Comparison of ENCODE assay signal across 8 cellular contexts in genomic region chr1:53470155-53470554, GRCh38. TPM values are rescaled to one million over a fixed set of nuclear protein-coding genes. Genes with fewer than 3 reads are reported as not detected.
A peak's percentile ranks its signal among the peaks of the same experiment; 100 is the strongest.
DNase-seq lines count a peak whose midpoint lies in the region; TF ChIP-seq lines count a peak whose summit lies in the region.

No MANE protein-coding gene starts in this region.

- H3K9me2 ChIP-seq in GM23248 (ENCODE audit: insufficient read depth): no peaks in the 10 kb centered on the region

- H3K4me1 ChIP-seq in GM23248 (ENCODE audit: insufficient read depth): no peaks in the 10 kb centered on the region
- H3K4me1 ChIP-seq in iPS-18a (ENCODE audit: control insufficient read depth, low read depth, low read length): peaks cover 6% of the 10 kb centered on the region
- H3K4me1 ChIP-seq in skeletal muscle satellite cell (ENCODE audit: control insufficient read depth, insufficient read depth, low read length): peaks cover 6% of the 10 kb centered on the region

- H3K36me3 ChIP-seq in GM23248 (ENCODE audit: low read depth) (no peaks in the 10 kb centered on the region), iPS-18a (ENCODE audit: control insufficient read depth, low read depth, low read length) (no peaks in the 10 kb centered on the region), skeletal muscle satellite cell (ENCODE audit: insufficient read depth, low read length) (no peaks in the 10 kb centered on the region)

- no peaks in the 10 kb centered on the region for H3F3A ChIP-seq in GM23248 (ENCODE audit: insufficient read depth)

- no peak overlapping the region for H3K9ac ChIP-seq in GM23248
- H3K9ac ChIP-seq in iPS-18a (ENCODE audit: low read length): no peak overlapping the region
- no peak overlapping the region for H3K9ac ChIP-seq in skeletal muscle satellite cell (ENCODE audit: low read depth, low read length)

- H3K79me2 ChIP-seq in GM23248 (ENCODE audit: insufficient read depth): no peaks in the 10 kb centered on the region

- H4K20me1 ChIP-seq in GM23248 (ENCODE audit: insufficient read depth): no peaks in the 10 kb centered on the region

- H2AFZ ChIP-seq in GM23248: peak overlapping the region; percentile 17; the same call in 1 of the 2 replicates

- in situ Hi-C loops in GM23248 (cut with MboI): no loop called here
- in situ Hi-C loops in astrocyte of the spinal cord (cut with HindIII; ENCODE audit: low sequenced_read_pairs): no loop called here

- peak; percentile 79 for TF ChIP-seq CTCF in astrocyte of the spinal cord (IDR thresholded peaks at IDR 0.05; ENCODE audit: low read depth, low read length)

- peak overlapping the region; percentile 35 for H3K4me2 ChIP-seq in GM23248 (ENCODE audit: unreplicated experiment)
- H3K4me2 ChIP-seq in skeletal muscle satellite cell (ENCODE audit: low read length): peak overlapping the region; percentile 63

- peak; percentile 90 for DNase-seq in GM23248
- DNase-seq in astrocyte of the spinal cord (ENCODE audit: low read depth, low spot score): peak; percentile 78
- DNase-seq in NCI-H2227 (lab: John Stamatoyannopoulos, UW; ENCODE audit: unreplicated experiment): no peak
- DNase-seq in stimulated activated CD4-positive, alpha-beta T cell treated with anti-CD3 and anti-CD28 coated beads, Interleukin-12 subunit alpha, Interleukin-12 subunit beta, amount 100 ng/mL, for 4 hours: no peak
- DNase-seq in NCI-H1417 treated with DMSO at 0.1 percent for 48 hours (lab: John Stamatoyannopoulos, UW): no peak
- no peak for DNase-seq in stimulated activated CD8-positive, alpha-beta memory T cell treated with anti-CD3 and anti-CD28 coated beads, Interleukin-4, amount 100 ng/mL, for 48 hours

- H3K27ac ChIP-seq in GM23248: no peak overlapping the region
- no peak overlapping the region for H3K27ac ChIP-seq in iPS-18a (ENCODE audit: low read length)

- H3K27me3 ChIP-seq in GM23248 (replicated peaks; ENCODE audit: insufficient read depth) (no peaks in the 10 kb centered on the region), iPS-18a (ENCODE audit: control insufficient read depth, insufficient read depth, low read length) (peaks cover 6% of the 10 kb centered on the region), skeletal muscle satellite cell (ENCODE audit: control insufficient read depth, insufficient read depth, low read length) (peaks cover 17% of the 10 kb centered on the region)

- WGBS in GM23248 (ENCODE audit: low coverage in 1 of 2, low lambda C conversion rate in 2 of 2, missing lambda C conversion rate in 2 of 2), 2 experiments: 3 to 4% methylated on average over 26 to 28 of the region's 28 CpGs

- H3K4me3 ChIP-seq in GM23248 (peak overlapping the region; percentile 54), astrocyte of the spinal cord (ENCODE audit: low read depth, low read length) (no peak overlapping the region), iPS-18a (ENCODE audit: low read length) (peak overlapping the region; percentile 35), skeletal muscle satellite cell (ENCODE audit: low read length) (peak overlapping the region; percentile 33)

- H3K9me3 ChIP-seq in GM23248 (ENCODE audit: low read depth) (no peaks in the 10 kb centered on the region), iPS-18a (ENCODE audit: control insufficient read depth, low read depth, low read length) (no peaks in the 10 kb centered on the region), skeletal muscle satellite cell (replicated peaks; ENCODE audit: low read length) (no peaks in the 10 kb centered on the region)

RNA-seq across cellular contexts. Expression of gene DMRTB1, which starts 11.0 kb away (rescaled TPM):
- total RNA-seq in GM23248 (2014; rRNA removed; shearing (Covaris generic)): not detected in 2 replicates
- not detected in 2 replicates for polyA plus RNA-seq in GM23248 (2016; fragmentation: Nextera tagmentation; extraction: Ambion mirVana)
- not detected in 2 replicates for total RNA-seq in skeletal muscle satellite cell (2012; rRNA removed)

Comparison
In these comparisons a context has a peak if more than half of its experiments do, and no peak if none do; other contexts are left out.
1. DNase-seq: peak in GM23248 (single experiment) and astrocyte of the spinal cord (single experiment); none in NCI-H2227 (single experiment), stimulated activated CD4-positive, alpha-beta T cell treated with anti-CD3 and anti-CD28 coated beads, Interleukin-12 subunit alpha, Interleukin-12 subunit beta, amount 100 ng/mL, for 4 hours (single experiment), NCI-H1417 treated with DMSO at 0.1 percent for 48 hours (single experiment) and stimulated activated CD8-positive, alpha-beta memory T cell treated with anti-CD3 and anti-CD28 coated beads, Interleukin-4, amount 100 ng/mL, for 48 hours (single experiment).